In genomic region chr17:2266865-2267228, GRCh38 we compare ENCODE assay signal across 1 cellular context.
TF ChIP-seq lines count a peak whose summit lies in the region.

No MANE protein-coding gene starts in this region.

TF ChIP-seq in GM12878, 131 proteins besides CTCF, POLR2A, EP300 and RAD21 (continued from another document and continues in another):
- TF ChIP-seq IRF3 (IDR thresholded peaks at IDR 0.05) (no peak), HDGF (IDR thresholded peaks at IDR 0.05) (no peak), STAT3 (IDR thresholded peaks at IDR 0.05; ENCODE audit: low read depth, low read length) (no peak), SP1 (IDR thresholded peaks at IDR 0.05; ENCODE audit: low read depth, low read length) (no peak), CBFB (IDR thresholded peaks at IDR 0.05; ENCODE audit: low read depth) (no peak), NR2F1 (conservative IDR thresholded peaks at IDR 0.05) (no peak), CEBPZ (IDR thresholded peaks at IDR 0.05; ENCODE audit: low read depth, low read length) (no peak), KLF5 (IDR thresholded peaks at IDR 0.05; ENCODE audit: partially characterized antibody) (no peak), SREBF2 (IDR thresholded peaks at IDR 0.05; ENCODE audit: low read length) (no peak), TBL1XR1 (IDR thresholded peaks at IDR 0.05; ENCODE audit: low read depth, low read length) (no peak), RFX5 (IDR thresholded peaks at IDR 0.05; ENCODE audit: low read depth, low read length) (no peak), BMI1 (IDR thresholded peaks at IDR 0.05; ENCODE audit: borderline replicate concordance) (no peak), USF1 (IDR thresholded peaks at IDR 0.05; ENCODE audit: borderline replicate concordance, extremely low read length, insufficient read depth, low read depth, low read length) (peak; percentile 49), HSF1 (IDR thresholded peaks at IDR 0.05; ENCODE audit: low read depth, low read length) (no peak), MLLT1 (IDR thresholded peaks at IDR 0.05) (no peak), GABPA (IDR thresholded peaks at IDR 0.05; ENCODE audit: low read depth) (no peak), ZNF592 (IDR thresholded peaks at IDR 0.05) (peak; percentile 80), POLR2AphosphoS5 (IDR thresholded peaks at IDR 0.05; ENCODE audit: low read length) (no peak; the same call in 1 of the 2 replicates), SIX5 (IDR thresholded peaks at IDR 0.05; ENCODE audit: low read depth, low read length, severe bottlenecking) (no peak), MTA3 (IDR thresholded peaks at IDR 0.05; ENCODE audit: borderline replicate concordance, low read length) (no peak), ZNF687 (IDR thresholded peaks at IDR 0.05) (peak; percentile 92), WRNIP1 (IDR thresholded peaks at IDR 0.05; ENCODE audit: borderline replicate concordance, low read depth, low read length) (no peak), SMC3 (IDR thresholded peaks at IDR 0.05; ENCODE audit: borderline replicate concordance, low read length) (peak; percentile 3; the same call in 1 of the 2 replicates), MYC (IDR thresholded peaks at IDR 0.05; ENCODE audit: insufficient read depth, insufficient read length, insufficient replicate concordance, low read length, severe bottlenecking) (no peak), RB1 (IDR thresholded peaks at IDR 0.05; ENCODE audit: borderline replicate concordance) (no peak), RELB (IDR thresholded peaks at IDR 0.05; ENCODE audit: low read depth) (peak; percentile 23; the same call in 1 of the 2 replicates), ZZZ3 (IDR thresholded peaks at IDR 0.05; ENCODE audit: control insufficient read depth, insufficient read length, low read depth) (no peak), ATF3 (IDR thresholded peaks at IDR 0.05; ENCODE audit: borderline replicate concordance, extremely low read depth, low read depth, low read length) (peak; percentile 34; the same call in 1 of the 2 replicates), ZBTB4 (CRISPR knock-in tag; IDR thresholded peaks at IDR 0.05) (0 out of 2 replicates have a peak, but pooled peaks have one; percentile 29), ZNF622 (IDR thresholded peaks at IDR 0.05) (no peak), NR2C2 (IDR thresholded peaks at IDR 0.05; ENCODE audit: borderline replicate concordance, control insufficient read depth, insufficient read length, low read depth) (no peak), ZNF274 (IDR thresholded peaks at IDR 0.05; ENCODE audit: insufficient read depth, insufficient read length) (no peak)
